ENCODE assay signal across 21 cellular contexts in genomic region chr2:83112863-83113262, GRCh38.
"Had no signal": no experiment of that assay in that cellular context is flagged by ENCODE, and none has a peak within 500 bp of the region (broad histone marks: within the 10 kb centered on the region; RNA-seq: fewer than 3 reads in every experiment).

No MANE protein-coding gene starts in this region.

- H3K4me3 ChIP-seq: adrenal gland, gastroesophageal sphincter, pancreas, psoas muscle, skin epidermis, stomach, transverse colon had no signal

- H3K4me1 ChIP-seq: adrenal gland, gastroesophageal sphincter, pancreas, psoas muscle, stomach, transverse colon had no signal

- H3K9me3 ChIP-seq: adrenal gland, gastroesophageal sphincter, pancreas, psoas muscle, transverse colon had no signal

- H3K36me3 ChIP-seq: adrenal gland, gastroesophageal sphincter, pancreas, stomach, transverse colon, WERI-Rb-1 had no signal

- ATAC-seq: activated naive CD4-positive, alpha-beta T cell treated with anti-CD3 and anti-CD28 coated beads, Interleukin-2, amount 50 U/mL, for 72 hours; gastroesophageal sphincter; left colon; pancreas; psoas muscle; right cardiac atrium; stimulated activated memory B cell treated with anti-CD40 and anti-IgM and Interleukin-4, amounts not matched to agents 10 μg/mL and 1 μg/mL and 100 μg/mL, for 72 hours had no signal

- H3K27me3 ChIP-seq: adrenal gland, gastroesophageal sphincter, pancreas, stomach, transverse colon had no signal

- DNase-seq: activated CD4-positive, alpha-beta T cell treated with anti-CD3 and anti-CD28 coated beads for 1 hour; activated gamma-delta T cell treated with Interleukin-2 at 50 U/mL for 16 hours; activated T-cell treated with anti-CD3 and anti-CD28 coated beads, Interleukin-2, amount 50 U/mL, for 1 hour; adrenal gland; cerebellar nuclear complex; cortex of kidney; erythroblast; head of caudate nucleus; left colon; pancreas; psoas muscle; right cardiac atrium; stimulated activated CD4-positive, alpha-beta T cell treated with anti-CD3 and anti-CD28 coated beads, Interleukin-15, amount 100 ng/mL, for 24 hours; stomach; T-helper 1 cell; transverse colon; WERI-Rb-1 had no signal

- H3K27ac ChIP-seq: adrenal gland, gastroesophageal sphincter, pancreas, psoas muscle, skin epidermis, stomach, transverse colon, WERI-Rb-1 had no signal
